18 cellular contexts compared by ENCODE assay signal in genomic region chr15:62739082-62739481, GRCh38.
A peak's percentile ranks its signal among the peaks of the same experiment; 100 is the strongest.
DNase-seq lines count a peak whose midpoint lies in the region; FAIRE-seq and TF ChIP-seq lines count a peak whose summit lies in the region.
"Had no signal": no experiment of that assay in that cellular context is flagged by ENCODE, and none has a peak within 500 bp of the region (broad histone marks: within the 10 kb centered on the region; RNA-seq: fewer than 3 reads in every experiment).

No MANE protein-coding gene starts in this region.

- H3K36me3 ChIP-seq in PC-9 (ENCODE audit: low read depth) (no peaks in the 10 kb centered on the region), testis (ENCODE audit: low read depth, missing control alignments) (no peaks in the 10 kb centered on the region)

- H3K4me3 ChIP-seq in PC-9 = no peak overlapping the region
- H3K4me3 ChIP-seq in dorsolateral prefrontal cortex = no peak overlapping the region
- H3K4me3 ChIP-seq in testis = no peak overlapping the region

- TF ChIP-seq CTCF in PC-9 (conservative IDR thresholded peaks at IDR 0.05) (no peak), dorsolateral prefrontal cortex (IDR thresholded peaks at IDR 0.05 in 54 of 56, conservative IDR thresholded peaks at IDR 0.05 in 2 of 56; ENCODE audit: low read depth in 1 of 56, partially characterized antibody in 56 of 56) (no peak), testis (IDR thresholded peaks at IDR 0.05) (no peak)

- no peaks in the 10 kb centered on the region for H3K9me3 ChIP-seq in PC-9 (ENCODE audit: insufficient read depth, low read depth)
- no peaks in the 10 kb centered on the region for H3K9me3 ChIP-seq in testis

- FAIRE-seq in frontal cortex (lab: Jason Lieb, UNC) = no peak
- FAIRE-seq: colon had no signal

- intact Hi-C loops in PC-9 (cut with micrococcal nuclease; ENCODE audit: unreplicated experiment) (no loop called here), dorsolateral prefrontal cortex (cut with DNase I) (loop anchor here in 1 of 2 donors (10.0 kb wide), 1 partner anchor 194 kb away; no protein-coding TSS in a partner anchor), testis (cut with DNase I; ENCODE audit: low total_unique reads) (no loop called here)

- peak overlapping the region; percentile 39 for H3K4me2 ChIP-seq in PC-9

- H4K20me1 ChIP-seq in PC-9 (ENCODE audit: insufficient read depth) = no peaks in the 10 kb centered on the region

- H3F3A ChIP-seq in PC-9 (ENCODE audit: insufficient read depth, low read depth) = peaks cover 7% of the 10 kb centered on the region; the same call in 1 of the 2 replicates

- H3K27me3 ChIP-seq in PC-9 (ENCODE audit: insufficient read depth, low read depth) = no peaks in the 10 kb centered on the region
- no peaks in the 10 kb centered on the region for H3K27me3 ChIP-seq in dorsolateral prefrontal cortex
- H3K27me3 ChIP-seq in testis = no peaks in the 10 kb centered on the region
- H3K27me3 ChIP-seq: BE2C had no signal

- peaks cover 36% of the 10 kb centered on the region for H3K4me1 ChIP-seq in PC-9 (replicated peaks; ENCODE audit: insufficient read depth)
- peaks cover 11% of the 10 kb centered on the region for H3K4me1 ChIP-seq in testis

- DNase-seq in Daoy (ENCODE audit: low read depth) (peak; percentile 82), PC-9 (peak; percentile 25 to 77), dorsolateral prefrontal cortex (no peak), myocyte (ENCODE audit: low read depth) (peak; percentile 28), frontal cortex (ENCODE audit: low spot score in 2 of 2) (no peak), GM19240 (ENCODE audit: insufficient read length, low spot score) (no peak), testis (no peak), mesenteric fat pad (ENCODE audit: low spot score) (no peak)
- DNase-seq: activated CD8-positive, alpha-beta memory T cell treated with anti-CD3 and anti-CD28 coated beads, Interleukin-2, amount 10 ng/mL, durations not matched to agents 7 days and 5 days; activated naive CD4-positive, alpha-beta T cell treated with Interleukin-2 at 50 U/mL for 16 hours; BE2C; left cardiac atrium; naive thymus-derived CD8-positive, alpha-beta T cell; NCI-H510A treated with DMSO at 0.1 percent for 48 hours; retina; stimulated activated CD4-positive, alpha-beta T cell treated with anti-CD3 and anti-CD28 coated beads, Interleukin-2, amount 100 ng/mL, for 48 hours had no signal

- H3K79me2 ChIP-seq in PC-9 (ENCODE audit: low read depth) = no peaks in the 10 kb centered on the region

- no peak for TF ChIP-seq POLR2A in testis (IDR thresholded peaks at IDR 0.05)

- H3K9me2 ChIP-seq in PC-9 (ENCODE audit: insufficient read depth) = no peaks in the 10 kb centered on the region

- POLR2A ChIA-PET in PC-9 (lab: Charles Lee; ENCODE audit: unreplicated experiment) = interaction anchor here (0.5 to 0.7 kb wide), 3 partner anchors 11 to 135 kb away, joined by 3 to 8 read pairs (median 6); no protein-coding TSS in a partner anchor

- 82 to 93% methylated on average over 3 to 4 of the region's 4 CpGs for WGBS in testis, 2 donors

- CTCF ChIA-PET in PC-9 (lab: Charles Lee) = no interaction called here

- H2AFZ ChIP-seq in PC-9 = no peak overlapping the region

- H3K27ac ChIP-seq in PC-9 (peak overlapping the region; percentile 45; the same call in 1 of the 2 replicates), dorsolateral prefrontal cortex (peak overlapping the region in 58 of 59 donors; percentile 73 to 96 (median 88)), testis (no peak overlapping the region)
- H3K27ac ChIP-seq: VCaP had no signal

- BruUV-seq in PC-9 (replicated peaks; lab: Mats Ljungman, UMichigan) = no TSS peak

Comparison
In these comparisons a context has a peak if more than half of its experiments do, and no peak if none do; other contexts are left out.
1. DNase-seq: peak in Daoy (single experiment), PC-9 (2 of 2) and myocyte (single experiment); none in dorsolateral prefrontal cortex (0 of 10), frontal cortex (0 of 2), GM19240 (single experiment), testis (single experiment) and mesenteric fat pad (single experiment).
2. H3K27ac ChIP-seq: peak in PC-9 (single experiment) and dorsolateral prefrontal cortex (58 of 59); none in testis (0 of 2).